2 cellular contexts compared by ENCODE assay signal in genomic region chr20:62560162-62560561, GRCh38.
TF ChIP-seq lines count a peak whose summit lies in the region.

No MANE protein-coding gene starts in this region.

TF ChIP-seq in IMR-90, 13 proteins besides CTCF, POLR2A, EP300 and RAD21:
- TF ChIP-seq RFX5 (IDR thresholded peaks at IDR 0.05; ENCODE audit: low read depth, low read length) = no peak
- TF ChIP-seq MAFK (IDR thresholded peaks at IDR 0.05; ENCODE audit: low read depth, low read length) = peak; percentile 74

TF ChIP-seq in H1, 55 proteins besides CTCF, POLR2A, EP300 and RAD21:
- TF ChIP-seq BRCA1 (IDR thresholded peaks at IDR 0.05; ENCODE audit: low read depth, low read length) (no peak), MAFK (IDR thresholded peaks at IDR 0.05; ENCODE audit: low read depth, low read length) (0 out of 2 replicates have a peak, but pooled peaks have one; percentile 55), HDAC6 (IDR thresholded peaks at IDR 0.05; ENCODE audit: low read depth, low read length) (no peak)
TF ChIP-seq in H1: peak in this region for 1.
